ENCODE assay signal across 8 cellular contexts in the genomic region with DNA sequence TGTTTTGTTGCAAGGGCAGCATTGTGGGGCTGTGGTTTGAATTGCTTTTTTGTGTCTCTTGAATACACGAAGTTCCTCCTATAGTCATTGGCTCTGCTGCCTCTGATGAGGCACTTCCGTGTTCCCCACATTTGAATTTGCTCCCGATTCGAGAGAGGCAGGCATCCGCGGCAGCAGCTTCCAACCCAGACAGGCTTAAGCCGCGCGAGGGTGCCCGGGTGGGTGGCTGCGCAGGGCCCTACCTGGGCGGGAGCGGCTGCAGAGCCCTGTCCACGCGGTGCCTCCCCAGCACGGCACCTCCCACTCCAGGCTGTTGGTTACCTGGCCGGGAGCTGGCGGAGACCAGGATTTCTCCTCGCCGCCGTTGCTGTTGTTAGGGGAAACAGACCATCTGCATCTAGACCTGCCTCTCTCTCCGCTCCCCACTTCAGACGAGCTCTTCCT.
DNase-seq lines count a peak whose midpoint lies in the region; ATAC-seq, FAIRE-seq and TF ChIP-seq lines count a peak whose summit lies in the region.

No MANE protein-coding gene starts in this region.

- H3K4me1 ChIP-seq in DOHH2 (ENCODE audit: control insufficient read depth, low read length) (peaks cover 52% of the 10 kb centered on the region), H1 (replicated peaks in 1 of 4; ENCODE audit: control insufficient read depth in 3 of 4, insufficient read depth in 4 of 4, low read length in 3 of 4) (peaks cover 14 to 25% (median 23%) of the 10 kb centered on the region in 4 experiments), neural progenitor cell (peaks cover 14% of the 10 kb centered on the region)

- H3K79me2 ChIP-seq in DOHH2 (ENCODE audit: control insufficient read depth, low read length): peaks cover 73% of the 10 kb centered on the region
- peaks cover 0 to 57% of the 10 kb centered on the region in 2 experiments; a peak in 3 of 4 replicates for H3K79me2 ChIP-seq in H1 (ENCODE audit: control insufficient read depth in 1 of 2, insufficient read depth in 2 of 2, low read length in 2 of 2)
- peaks cover 7% of the 10 kb centered on the region for H3K79me2 ChIP-seq in neural progenitor cell (ENCODE audit: low read depth)

- H3K79me1 ChIP-seq in H1 (ENCODE audit: low read depth, low read length): peaks cover 6% of the 10 kb centered on the region; the same call in 1 of the 2 replicates

- H3K36me3 Mint-ChIP-seq in WTC11 (no peaks in the 10 kb centered on the region), neural progenitor cell (no peaks in the 10 kb centered on the region)

- H2BK12ac ChIP-seq in H1 (ENCODE audit: low read depth, low read length): 0 out of 2 replicates have a peak overlapping the region, but pooled peaks have one; percentile 13

- TF ChIP-seq CTCF in DOHH2 (IDR thresholded peaks at IDR 0.05; ENCODE audit: low read depth, low read length, poor library complexity, severe bottlenecking): no peak
- no peak for TF ChIP-seq CTCF in WTC11 (IDR thresholded peaks at IDR 0.05)
- no peak for TF ChIP-seq CTCF in H1 (IDR thresholded peaks at IDR 0.05; ENCODE audit: control extremely low read depth in 1 of 3, insufficient read depth in 1 of 3, low read depth in 1 of 3, low read length in 3 of 3)
- TF ChIP-seq CTCF in neural progenitor cell (IDR thresholded peaks at IDR 0.05): no peak

- no peak overlapping the region for H3K23ac ChIP-seq in H1 (ENCODE audit: insufficient read length)

- H3K4me3 ChIP-seq in DOHH2 (ENCODE audit: low read length) (peak overlapping the region; percentile 73), H1 (ENCODE audit: extremely low read depth in 1 of 4, insufficient read depth in 2 of 4, low read depth in 3 of 4, low read length in 4 of 4) (peak overlapping the region; percentile 56 to 72 (median 68)), neural progenitor cell (peak overlapping the region; percentile 44)

- H2AFZ ChIP-seq in H1 (ENCODE audit: low read length): no peak overlapping the region
- H2AFZ ChIP-seq in neural progenitor cell (replicated peaks): peak overlapping the region; percentile 45

- H3K36me3 ChIP-seq in DOHH2 (ENCODE audit: control insufficient read depth, low read length) (no peaks in the 10 kb centered on the region), H1 (ENCODE audit: control insufficient read depth in 2 of 4, insufficient read depth in 4 of 4, low read length in 3 of 4) (no peaks in the 10 kb centered on the region; a peak in 2 of 8 replicates), neural progenitor cell (no peaks in the 10 kb centered on the region)

- H2AK5ac ChIP-seq in H1 (ENCODE audit: low read depth, low read length): 0 out of 2 replicates have a peak overlapping the region, but pooled peaks have one; percentile 7

- WGBS in H1 (ENCODE audit: extremely low coverage in 1 of 2, insufficient coverage in 1 of 2, insufficient read length in 1 of 2, insufficient replicate concordance in 2 of 2, low coverage in 1 of 2, low lambda C conversion rate in 2 of 2, missing lambda C conversion rate in 1 of 2), 2 experiments: 3% methylated on average over 23 of the region's 23 CpGs; no CpG with 5 or more reads in 1 of the 2 experiments

- peak; percentile 58 for ATAC-seq in WTC11
- no peak for ATAC-seq in HG03565 (IDR thresholded peaks at IDR 0.05; ENCODE audit: unreplicated experiment)

- peak; percentile 71 for DNase-seq in HT-29 (ENCODE audit: low spot score)
- peak; percentile 58 for DNase-seq in WTC11 (ENCODE audit: low spot score)
- peak in 1 of 2 experiments; percentile 67 for DNase-seq in H1 (ENCODE audit: low read depth in 1 of 2, low spot score in 2 of 2)
- DNase-seq in neural progenitor cell (ENCODE audit: low spot score): peak; percentile 41
- no peak for DNase-seq in inferior parietal cortex (ENCODE audit: extremely low spot score)
- no peak for DNase-seq in cortex of kidney (lab: John Stamatoyannopoulos, UW)

- TF ChIP-seq EP300 in H1 (IDR thresholded peaks at IDR 0.05; ENCODE audit: borderline replicate concordance in 1 of 2, low read depth in 2 of 2, low read length in 2 of 2): no peak

- H3K9me3 ChIP-seq in DOHH2 (ENCODE audit: control insufficient read depth, insufficient read depth, low read length): no peaks in the 10 kb centered on the region
- no peaks in the 10 kb centered on the region for H3K9me3 ChIP-seq in H1 (ENCODE audit: insufficient read depth in 2 of 2, low read depth in 1 of 2, low read length in 1 of 2)
- H3K9me3 ChIP-seq in neural progenitor cell (ENCODE audit: low read depth): no peaks in the 10 kb centered on the region

- peak overlapping the region; percentile 89; the same call in 1 of the 2 replicates for H4K8ac ChIP-seq in H1 (ENCODE audit: extremely low read depth, insufficient read depth, low read length)

- POLR2A ChIA-PET in WTC11 (lab: Charles Lee): interaction anchor here (0.5 to 1.3 kb wide), 2 partner anchors 35 to 51 kb away, joined by 3 read pairs; no protein-coding TSS in a partner anchor
- POLR2A ChIA-PET in H1 (lab: Charles Lee; ENCODE audit: partially characterized antibody): interaction anchor here (1.0 to 1.4 kb wide), 4 partner anchors 9 to 126 kb away, joined by 3 to 4 read pairs (median 4); no protein-coding TSS in a partner anchor

- TF ChIP-seq RAD21 in H1 (IDR thresholded peaks at IDR 0.05 in 1 of 2, conservative IDR thresholded peaks at IDR 0.05 in 1 of 2; ENCODE audit: low read depth in 2 of 2, low read length in 2 of 2): no peak

- no peak overlapping the region for H3K27ac ChIP-seq in DOHH2 (ENCODE audit: low read depth, low read length)
- H3K27ac ChIP-seq in H1 (ENCODE audit: low read depth, low read length): 0 out of 2 replicates have a peak overlapping the region, but pooled peaks have one; percentile 52
- no peak overlapping the region for H3K27ac ChIP-seq in neural progenitor cell

- H3K14ac ChIP-seq in H1 (ENCODE audit: insufficient read length): no peak overlapping the region

- H3K27me3 Mint-ChIP-seq in WTC11 (ENCODE audit: low read depth): no peaks in the 10 kb centered on the region
- peaks cover 12% of the 10 kb centered on the region for H3K27me3 Mint-ChIP-seq in neural progenitor cell (ENCODE audit: insufficient read depth, low read depth)

- H2BK15ac ChIP-seq in H1 (ENCODE audit: low read length): no peak overlapping the region

- no peak overlapping the region for H4K91ac ChIP-seq in H1 (replicated peaks; ENCODE audit: insufficient read length, low read length)

- no peaks in the 10 kb centered on the region for H3K9me2 ChIP-seq in DOHH2 (replicated peaks; ENCODE audit: control insufficient read depth, low read length)

- peak overlapping the region; percentile 13; the same call in 1 of the 2 replicates for H2BK5ac ChIP-seq in H1 (ENCODE audit: low read depth, low read length)

- H3K27ac Mint-ChIP-seq in WTC11 (peak overlapping the region; percentile 93), neural progenitor cell (no peak overlapping the region)

- H4K5ac ChIP-seq in H1 (ENCODE audit: insufficient read length, low read depth, low read length): no peak overlapping the region

- H2BK120ac ChIP-seq in H1 (replicated peaks; ENCODE audit: low read depth, low read length): no peak overlapping the region

- H3K23me2 ChIP-seq in H1 (ENCODE audit: low read depth, low read length): no peaks in the 10 kb centered on the region; the same call in 1 of the 2 replicates

- H3K18ac ChIP-seq in H1 (ENCODE audit: extremely low read depth, low read length): peak overlapping the region; percentile 91

- no peak overlapping the region for H2BK20ac ChIP-seq in H1 (ENCODE audit: low read length)

- H3K4me3 Mint-ChIP-seq in WTC11 (peak overlapping the region; percentile 84), neural progenitor cell (peak overlapping the region; percentile 81)

- H4K20me1 ChIP-seq in DOHH2 (ENCODE audit: control insufficient read depth, insufficient read depth, low read depth, low read length): 0 out of 2 replicates have a peak, but pooled peaks cover 2% of the 10 kb centered on the region
- peaks cover 0 to 4% of the 10 kb centered on the region in 2 experiments for H4K20me1 ChIP-seq in H1 (replicated peaks in 1 of 2; ENCODE audit: control insufficient read depth in 1 of 2, insufficient read depth in 2 of 2, low read length in 2 of 2)
- H4K20me1 ChIP-seq in neural progenitor cell (ENCODE audit: low read depth): peaks cover 35% of the 10 kb centered on the region

- no peak overlapping the region for H3K56ac ChIP-seq in H1 (replicated peaks; ENCODE audit: insufficient read length, low read depth, low read length)

- H3K4me1 Mint-ChIP-seq in WTC11 (peaks cover 67% of the 10 kb centered on the region), neural progenitor cell (peaks cover 23% of the 10 kb centered on the region)

- peak overlapping the region; percentile 79 for H3K4me2 ChIP-seq in DOHH2 (ENCODE audit: low read length)
- peak overlapping the region; percentile 83 to 94 for H3K4me2 ChIP-seq in H1 (ENCODE audit: insufficient read depth in 1 of 2, low read depth in 2 of 2, low read length in 2 of 2)
- H3K4me2 ChIP-seq in neural progenitor cell: peak overlapping the region; percentile 76

- TF ChIP-seq POLR2A in H1 (IDR thresholded peaks at IDR 0.05; ENCODE audit: control extremely low read depth in 1 of 2, low read depth in 2 of 2, low read length in 2 of 2): no peak; a peak in 1 of 3 replicates

- H3K27me3 ChIP-seq in DOHH2 (ENCODE audit: control insufficient read depth, low read length) (no peaks in the 10 kb centered on the region), H1 (replicated peaks in 1 of 4; ENCODE audit: control insufficient read depth in 3 of 4, extremely low read depth in 1 of 4, insufficient read depth in 3 of 4, low read length in 3 of 4) (no peaks in the 10 kb centered on the region), neural progenitor cell (peaks cover 11% of the 10 kb centered on the region)

- H3F3A ChIP-seq in DOHH2 (ENCODE audit: control insufficient read depth, insufficient read depth) (0 out of 2 replicates have a peak, but pooled peaks cover 2% of the 10 kb centered on the region), neural progenitor cell (ENCODE audit: low read depth) (no peaks in the 10 kb centered on the region)

- H3K4ac ChIP-seq in H1 (replicated peaks; ENCODE audit: insufficient read length, low read depth, low read length): no peak overlapping the region

- FAIRE-seq in H1 (lab: Jason Lieb, UNC): peak; percentile 45

- CTCF ChIA-PET in WTC11 (lab: Charles Lee) (interaction anchor here (0.6 to 3.5 kb wide), 15 partner anchors 16 to 313 kb away, joined by 3 to 24 read pairs (median 4); a partner anchor contains a TSS), H1 (lab: Charles Lee; ENCODE audit: partially characterized antibody) (interaction anchor here (0.6 to 12.2 kb wide), 18 partner anchors 10 to 131 kb away, joined by 3 to 103 read pairs (median 6); no protein-coding TSS in a partner anchor)

- no peaks in the 10 kb centered on the region for H3K9me3 Mint-ChIP-seq in WTC11
- no peaks in the 10 kb centered on the region for H3K9me3 Mint-ChIP-seq in neural progenitor cell

- H3K9ac ChIP-seq in H1 (replicated peaks in 1 of 4; ENCODE audit: extremely low read depth in 1 of 4, low read depth in 3 of 4, low read length in 3 of 4) (peak overlapping the region in 3 of 4 experiments; percentile 27 to 56 (median 50); a peak in 6 of 7 replicates), neural progenitor cell (no peak overlapping the region)

TF ChIP-seq in H1, 55 proteins besides CTCF, POLR2A, EP300 and RAD21 (continues in another document):
- TF ChIP-seq RBBP5 (IDR thresholded peaks at IDR 0.05; ENCODE audit: borderline replicate concordance, low read depth, low read length) (0 out of 2 replicates have a peak, but pooled peaks have one; percentile 47), BCL11A (IDR thresholded peaks at IDR 0.05; ENCODE audit: low read depth in 2 of 2, low read length in 2 of 2) (no peak)

Comparison
In these comparisons a context has a peak if more than half of its experiments do, and no peak if none do; other contexts are left out.
1. DNase-seq: peak in HT-29 (single experiment), WTC11 (single experiment) and neural progenitor cell (single experiment); none in inferior parietal cortex (single experiment) and cortex of kidney (single experiment).
2. Peak in every context shown above with its lines, with median percentiles within 50 percentile points of each other: H3K4me2 ChIP-seq and H3K4me3 ChIP-seq.